ENCODE assay signal across 30 cellular contexts in genomic region chr14:64212666-64213065, GRCh38.
A peak's percentile ranks its signal among the peaks of the same experiment; 100 is the strongest.
DNase-seq lines count a peak whose midpoint lies in the region; ATAC-seq and TF ChIP-seq lines count a peak whose summit lies in the region.
"Had no signal": no experiment of that assay in that cellular context is flagged by ENCODE, and none has a peak within 500 bp of the region (broad histone marks: within the 10 kb centered on the region; RNA-seq: fewer than 3 reads in every experiment).

No MANE protein-coding gene starts in this region.

- TF ChIP-seq POLR2A in stomach (IDR thresholded peaks at IDR 0.05): no peak

- 0 out of 2 replicates have a peak, but pooled peaks cover 6% of the 10 kb centered on the region for H3K79me2 ChIP-seq in OCI-LY1 (ENCODE audit: insufficient read depth, low read length)

- H3K4me2 ChIP-seq in OCI-LY1 (ENCODE audit: low read length): no peak overlapping the region
- H3K4me2 ChIP-seq: BLaER1 treated with 17β-estradiol and CSF1 and Interleukin-3, amounts not matched to agents 10 nM and 100 nM had no signal

- peak overlapping the region; percentile 25 for H3K27ac Mint-ChIP-seq in central memory CD8-positive, alpha-beta T cell (ENCODE audit: low read depth)
- peak overlapping the region; percentile 43 for H3K27ac Mint-ChIP-seq in neural crest cell (ENCODE audit: unreplicated experiment)
- H3K27ac Mint-ChIP-seq: activated naive CD4-positive, alpha-beta T cell treated with anti-CD3 and anti-CD28 coated beads, Interleukin-2, amount 50 U/mL, for 72 hours had no signal

- H3K27me3 ChIP-seq in OCI-LY1 (ENCODE audit: insufficient read depth, low read length) (no peaks in the 10 kb centered on the region), stomach (no peaks in the 10 kb centered on the region)
- H3K27me3 ChIP-seq: BLaER1 treated with 17β-estradiol and CSF1 and Interleukin-3, amounts not matched to agents 10 nM and 100 nM; esophagus muscularis mucosa; sigmoid colon; SJCRH30 had no signal

- TF ChIP-seq EP300 in stomach (IDR thresholded peaks at IDR 0.05): no peak

- peaks cover 92% of the 10 kb centered on the region for H3K4me1 ChIP-seq in OCI-LY1 (ENCODE audit: insufficient read depth, low read length, severe bottlenecking)
- peaks cover 15 to 46% (median 27%) of the 10 kb centered on the region in 4 donors for H3K4me1 ChIP-seq in stomach
- H3K4me1 ChIP-seq: SJCRH30 had no signal

- H3K4me3 Mint-ChIP-seq in central memory CD8-positive, alpha-beta T cell: no peak overlapping the region
- H3K4me3 Mint-ChIP-seq in neural crest cell: no peak overlapping the region

- H3K36me3 ChIP-seq in OCI-LY1 (ENCODE audit: insufficient read depth, low read length): peaks cover 83% of the 10 kb centered on the region
- peaks cover 48 to 97% (median 95%) of the 10 kb centered on the region in 4 donors for H3K36me3 ChIP-seq in stomach

- H3K9me2 ChIP-seq in OCI-LY1 (ENCODE audit: low read depth, low read length): no peaks in the 10 kb centered on the region

- no peak overlapping the region for H2AFZ ChIP-seq in OCI-LY1 (ENCODE audit: low read length)

- H3K9me3 ChIP-seq in OCI-LY1 (ENCODE audit: low read length) (no peaks in the 10 kb centered on the region), stomach (no peaks in the 10 kb centered on the region)
- H3K9me3 ChIP-seq: BLaER1 treated with 17β-estradiol and CSF1 and Interleukin-3, amounts not matched to agents 10 nM and 100 nM; esophagus muscularis mucosa; sigmoid colon; SJCRH30 had no signal

- TF ChIP-seq CTCF in OCI-LY1 (IDR thresholded peaks at IDR 0.05; ENCODE audit: low read length) (no peak), neural crest cell (conservative IDR thresholded peaks at IDR 0.05) (no peak), stomach (IDR thresholded peaks at IDR 0.05) (no peak)

- H3F3A ChIP-seq in OCI-LY1 (ENCODE audit: insufficient read depth, low read length): peaks cover 9% of the 10 kb centered on the region; the same call in 1 of the 2 replicates

- H3K4me3 ChIP-seq in OCI-LY1 (ENCODE audit: low read depth, low read length, poor library complexity, severe bottlenecking) (no peak overlapping the region), stomach (no peak overlapping the region)
- H3K4me3 ChIP-seq: BLaER1 treated with 17β-estradiol and CSF1 and Interleukin-3, amounts not matched to agents 10 nM and 100 nM; esophagus muscularis mucosa; sigmoid colon; SJCRH30 had no signal

- 91 to 96% (median 93%) methylated on average over 8 of the region's 8 CpGs for WGBS in stomach, 5 donors

- intact Hi-C loops in stomach (cut with DNase I; ENCODE audit: low total_unique reads): no loop called here

- H4K20me1 ChIP-seq in OCI-LY1 (ENCODE audit: insufficient read depth, low read length): no peaks in the 10 kb centered on the region
- H4K20me1 ChIP-seq: BLaER1 treated with 17β-estradiol and CSF1 and Interleukin-3, amounts not matched to agents 10 nM and 100 nM had no signal

- H3K27me3 Mint-ChIP-seq in central memory CD8-positive, alpha-beta T cell: no peaks in the 10 kb centered on the region
- H3K27me3 Mint-ChIP-seq in neural crest cell (ENCODE audit: low read depth): no peaks in the 10 kb centered on the region

- no peaks in the 10 kb centered on the region for H3K4me1 Mint-ChIP-seq in central memory CD8-positive, alpha-beta T cell
- H3K4me1 Mint-ChIP-seq in neural crest cell: peaks cover 5% of the 10 kb centered on the region

- ATAC-seq in central memory CD8-positive, alpha-beta T cell (replicated peaks; ENCODE audit: extremely low read depth, poor library complexity, severe bottlenecking): no peak
- ATAC-seq in HG03442 (IDR thresholded peaks at IDR 0.05; ENCODE audit: unreplicated experiment): no peak
- ATAC-seq: activated naive CD4-positive, alpha-beta T cell treated with anti-CD3 and anti-CD28 coated beads, Interleukin-2, amount 50 U/mL, for 72 hours had no signal

- peak overlapping the region; percentile 100 for H3K27ac ChIP-seq in OCI-LY1 (ENCODE audit: low read depth, low read length, poor library complexity, severe bottlenecking)
- peak overlapping the region in 3 of 5 donors; percentile 9 to 51 (median 24) for H3K27ac ChIP-seq in stomach
- H3K27ac ChIP-seq: BLaER1 treated with 17β-estradiol and CSF1 and Interleukin-3, amounts not matched to agents 10 nM and 100 nM; esophagus muscularis mucosa; sigmoid colon; SJCRH30; WERI-Rb-1 had no signal

- H3K36me3 Mint-ChIP-seq in central memory CD8-positive, alpha-beta T cell (ENCODE audit: insufficient read depth): peaks cover 78% of the 10 kb centered on the region
- peaks cover 31% of the 10 kb centered on the region for H3K36me3 Mint-ChIP-seq in neural crest cell (ENCODE audit: low read depth)

- H3K9ac ChIP-seq in OCI-LY1 (ENCODE audit: low read length): no peak overlapping the region
- H3K9ac ChIP-seq: BLaER1 treated with 17β-estradiol and CSF1 and Interleukin-3, amounts not matched to agents 10 nM and 100 nM had no signal

- DNase-seq in central memory CD8-positive, alpha-beta T cell (ENCODE audit: low spot score in 2 of 2): no peak
- DNase-seq in neural crest cell (ENCODE audit: low read depth, low spot score) (no peak), stomach (no peak), SIG-M5 (lab: John Stamatoyannopoulos, UW) (no peak), NCI-H128 (lab: John Stamatoyannopoulos, UW; ENCODE audit: unreplicated experiment) (no peak)
- DNase-seq in stimulated activated naive CD4-positive, alpha-beta T cell treated with Interleukin-2 at 50 U/mL for 16 hours (lab: John Stamatoyannopoulos, UW): no peak
- DNase-seq: activated CD4-positive, alpha-beta T cell treated with anti-CD3 and anti-CD28 coated beads for 48 hours; activated CD8-positive, alpha-beta memory T cell treated with anti-CD3 and anti-CD28 coated beads for 24 hours; anterior cingulate cortex; central memory CD4-positive, alpha-beta T cell; COR-L47; DMS53; foreskin fibroblast; H7; kidney glomerular epithelial cell; MV-4-11; NCI-H1436 treated with DMSO at 0.1 percent for 48 hours; NCI-H2081 treated with DMSO at 0.1 percent for 48 hours; sigmoid colon; SJCRH30; stimulated activated CD4-positive, alpha-beta T cell treated with anti-CD3 and anti-CD28 coated beads, Interleukin-4, amount 100 ng/mL, for 24 hours; substantia nigra; SW 1271; T-helper 9 cell; WERI-Rb-1 had no signal

- H3K9me3 Mint-ChIP-seq in central memory CD8-positive, alpha-beta T cell: no peaks in the 10 kb centered on the region
- no peaks in the 10 kb centered on the region for H3K9me3 Mint-ChIP-seq in neural crest cell
- H3K9me3 Mint-ChIP-seq: activated naive CD4-positive, alpha-beta T cell treated with anti-CD3 and anti-CD28 coated beads, Interleukin-2, amount 50 U/mL, for 72 hours had no signal
